Comparison of ENCODE assay signal across 8 cellular contexts in genomic region chr11:29432719-29433325, GRCh38.
DNase-seq lines count a peak whose midpoint lies in the region; ATAC-seq, FAIRE-seq and TF ChIP-seq lines count a peak whose summit lies in the region.

No MANE protein-coding gene starts in this region.

- no peaks in the 10 kb centered on the region for H3K79me1 ChIP-seq in mesendoderm (ENCODE audit: low read length)

- WGBS in mesendoderm (ENCODE audit: extremely low coverage, insufficient coverage, low lambda C conversion rate): 100% methylated on average over 1 of the region's 3 CpGs
- 18 to 31% (median 25%) methylated on average over 3 of the region's 3 CpGs for WGBS in stomach, 5 donors

- H3K36me3 ChIP-seq in mesendoderm (ENCODE audit: control insufficient read depth, insufficient read depth, low read length) (no peaks in the 10 kb centered on the region), stomach (no peaks in the 10 kb centered on the region)

- TF ChIP-seq CTCF in D721Med (IDR thresholded peaks at IDR 0.05; ENCODE audit: insufficient read depth, missing control alignments) (peak; percentile 63), astrocyte of the spinal cord (IDR thresholded peaks at IDR 0.05; ENCODE audit: low read depth, low read length) (peak; percentile 48), stomach (IDR thresholded peaks at IDR 0.05) (peak in 2 of 7 experiments; percentile 28 to 43)

- no peak overlapping the region for H2BK5ac ChIP-seq in mesendoderm (ENCODE audit: low read length)

- no peak overlapping the region for H3K4me2 ChIP-seq in mesendoderm (ENCODE audit: low read length)

- FAIRE-seq in D721Med (lab: Jason Lieb, UNC): peak; percentile 6

- H3K27me3 ChIP-seq in mesendoderm (ENCODE audit: insufficient read depth, low read length, poor library complexity) (no peaks in the 10 kb centered on the region), stomach (no peaks in the 10 kb centered on the region)

- no peak overlapping the region for H4K5ac ChIP-seq in mesendoderm (ENCODE audit: low read length)

- TF ChIP-seq POLR2A in stomach (IDR thresholded peaks at IDR 0.05): no peak

- H3K9ac ChIP-seq in mesendoderm (ENCODE audit: low read length): no peak overlapping the region

- in situ Hi-C loops in KBM-7 (cut with MboI; ENCODE audit: low pct_unique_long_range_greater_than_20kb, low sequenced_read_pairs): no loop called here
- in situ Hi-C loops in astrocyte of the spinal cord (cut with HindIII; ENCODE audit: low sequenced_read_pairs): no loop called here

- no peak overlapping the region for H3K27ac ChIP-seq in mesendoderm (ENCODE audit: low read depth, low read length)
- H3K27ac ChIP-seq in stomach: no peak overlapping the region

- intact Hi-C loops in stomach (cut with DNase I; ENCODE audit: low total_unique reads): no loop called here

- no peak overlapping the region for H3K23ac ChIP-seq in mesendoderm (ENCODE audit: low read length)

- no peak overlapping the region for H2BK120ac ChIP-seq in mesendoderm (ENCODE audit: low read depth, low read length)

- TF ChIP-seq EP300 in stomach (IDR thresholded peaks at IDR 0.05): no peak

- H3K4me1 ChIP-seq in mesendoderm (ENCODE audit: control insufficient read depth, low read depth, low read length) (no peaks in the 10 kb centered on the region), stomach (no peaks in the 10 kb centered on the region)

- H3K4me3 ChIP-seq in astrocyte of the spinal cord (ENCODE audit: low read depth, low read length) (no peak overlapping the region), mesendoderm (ENCODE audit: low read length) (no peak overlapping the region), stomach (no peak overlapping the region)

- no peak overlapping the region for H2AK5ac ChIP-seq in mesendoderm (ENCODE audit: low read length)

- ATAC-seq in HG03571 (IDR thresholded peaks at IDR 0.05; ENCODE audit: unreplicated experiment): no peak

- no peak overlapping the region for H3K18ac ChIP-seq in mesendoderm (ENCODE audit: low read length)

- H2BK15ac ChIP-seq in mesendoderm (replicated peaks; ENCODE audit: low read depth): no peak overlapping the region

- H3K56ac ChIP-seq in mesendoderm (ENCODE audit: low read length): no peak overlapping the region

- H3K4ac ChIP-seq in mesendoderm (ENCODE audit: low read depth, low read length): no peak overlapping the region

- H3K9me3 ChIP-seq in stomach: no peaks in the 10 kb centered on the region

- no peak for DNase-seq in D721Med (ENCODE audit: insufficient read length, low spot score)
- peak; percentile 50 for DNase-seq in KBM-7
- DNase-seq in astrocyte of the spinal cord (ENCODE audit: low read depth, low spot score): peak; percentile 26
- peak; percentile 23 for DNase-seq in mesendoderm
- no peak for DNase-seq in NCI-H510A treated with DMSO at 0.1 percent for 48 hours (lab: John Stamatoyannopoulos, UW)
- no peak for DNase-seq in T-helper 9 cell
- no peak for DNase-seq in stomach

- no peak overlapping the region for H4K8ac ChIP-seq in mesendoderm (ENCODE audit: low read depth, low read length)

- H3K79me2 ChIP-seq in mesendoderm (ENCODE audit: control insufficient read depth, insufficient read depth, low read length): no peaks in the 10 kb centered on the region

Comparison
In these comparisons a context has a peak if more than half of its experiments do, and no peak if none do; other contexts are left out.
1. DNase-seq: peak in KBM-7 (single experiment), astrocyte of the spinal cord (single experiment) and mesendoderm (single experiment); none in D721Med (single experiment), NCI-H510A treated with DMSO at 0.1 percent for 48 hours (single experiment), T-helper 9 cell (single experiment) and stomach (single experiment).